Comparison of ENCODE assay signal across 8 cellular contexts in the genomic region with DNA sequence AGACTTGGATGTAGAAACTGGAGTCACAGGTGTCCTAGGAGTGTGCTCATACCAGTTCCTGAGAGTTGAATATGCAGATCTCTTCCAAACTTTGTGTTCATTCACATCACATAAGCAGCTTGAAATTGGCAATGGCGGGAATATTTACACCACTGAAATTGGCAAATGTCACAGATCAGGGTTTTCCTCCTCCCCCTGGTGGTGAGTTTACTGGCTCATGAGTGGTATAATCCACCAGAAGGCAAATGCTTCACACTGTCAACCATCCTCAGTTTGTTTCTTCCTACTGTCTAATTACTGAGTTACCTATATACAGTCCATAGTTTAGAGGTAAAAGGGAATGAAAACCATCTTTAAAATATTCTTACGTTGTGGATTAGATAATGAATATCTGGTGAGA.
A peak's percentile ranks its signal among the peaks of the same experiment; 100 is the strongest.
DNase-seq lines count a peak whose midpoint lies in the region; ATAC-seq lines count a peak whose summit lies in the region.

No MANE protein-coding gene starts in this region.

- peak; percentile 48 for ATAC-seq in HG03025 (IDR thresholded peaks at IDR 0.05; ENCODE audit: low FRiP score, unreplicated experiment)
- no peak for ATAC-seq in GM18517 (IDR thresholded peaks at IDR 0.05; ENCODE audit: unreplicated experiment)

- no peaks in the 10 kb centered on the region for H3K36me3 Mint-ChIP-seq in activated T-cell treated with anti-CD3 and anti-CD28 coated beads, Interleukin-2, amount 50 U/mL, for 24 hours (ENCODE audit: low read depth)

- no peaks in the 10 kb centered on the region for H3K27me3 Mint-ChIP-seq in activated T-cell treated with anti-CD3 and anti-CD28 coated beads, Interleukin-2, amount 50 U/mL, for 24 hours

- peak; percentile 2 for DNase-seq in activated T-cell treated with anti-CD3 and anti-CD28 coated beads for 1 hour (ENCODE audit: low read depth)
- no peak for DNase-seq in activated T-cell treated with anti-CD3 and anti-CD28 coated beads, Interleukin-2, amount 50 U/mL, for 24 hours
- DNase-seq in activated CD4-positive, alpha-beta T cell treated with anti-CD3 and anti-CD28 coated beads, Interleukin-2, amount 50 U/mL, for 48 hours: peak; percentile 13 to 17
- peak; percentile 47 for DNase-seq in stimulated activated CD4-positive, alpha-beta T cell treated with anti-CD3 and anti-CD28 coated beads, Interleukin-4, amount 100 ng/mL, for 24 hours
- no peak for DNase-seq in activated effector memory CD4-positive, alpha-beta T cell treated with anti-CD3 and anti-CD28 coated beads, Interleukin-2, amount 50 U/mL, for 16 hours
- no peak for DNase-seq in hepatic stellate cell (ENCODE audit: low spot score)

- no peak overlapping the region for H3K4me3 Mint-ChIP-seq in activated T-cell treated with anti-CD3 and anti-CD28 coated beads, Interleukin-2, amount 50 U/mL, for 24 hours

- H3K9me3 Mint-ChIP-seq in activated T-cell treated with anti-CD3 and anti-CD28 coated beads, Interleukin-2, amount 50 U/mL, for 24 hours: no peaks in the 10 kb centered on the region

- peaks cover 3% of the 10 kb centered on the region for H3K4me1 Mint-ChIP-seq in activated T-cell treated with anti-CD3 and anti-CD28 coated beads, Interleukin-2, amount 50 U/mL, for 24 hours (ENCODE audit: low read depth)

- no peak overlapping the region for H3K27ac Mint-ChIP-seq in activated T-cell treated with anti-CD3 and anti-CD28 coated beads, Interleukin-2, amount 50 U/mL, for 24 hours

Comparison
In these comparisons a context has a peak if more than half of its experiments do, and no peak if none do; other contexts are left out.
1. DNase-seq: peak in activated T-cell treated with anti-CD3 and anti-CD28 coated beads for 1 hour (single experiment), activated CD4-positive, alpha-beta T cell treated with anti-CD3 and anti-CD28 coated beads, Interleukin-2, amount 50 U/mL, for 48 hours (2 of 2) and stimulated activated CD4-positive, alpha-beta T cell treated with anti-CD3 and anti-CD28 coated beads, Interleukin-4, amount 100 ng/mL, for 24 hours (single experiment); none in activated T-cell treated with anti-CD3 and anti-CD28 coated beads, Interleukin-2, amount 50 U/mL, for 24 hours (single experiment), activated effector memory CD4-positive, alpha-beta T cell treated with anti-CD3 and anti-CD28 coated beads, Interleukin-2, amount 50 U/mL, for 16 hours (single experiment) and hepatic stellate cell (single experiment).